In genomic region chr3:113264249-113264648, GRCh38 we compare ENCODE assay signal across 1 cellular context.
TF ChIP-seq lines count a peak whose summit lies in the region.

No MANE protein-coding gene starts in this region.

TF ChIP-seq in GM23338, 12 proteins besides CTCF, POLR2A, EP300 and RAD21 (continued from another document):
- TF ChIP-seq ZNF462 (CRISPR knock-in tag; IDR thresholded peaks at IDR 0.05), result peak; percentile 73; the same call in 1 of the 2 replicates
